In genomic region chr5:142911170-142911569, GRCh38 we compare ENCODE assay signal across 31 cellular contexts.
DNase-seq lines count a peak whose midpoint lies in the region; ATAC-seq, FAIRE-seq and TF ChIP-seq lines count a peak whose summit lies in the region.
"Had no signal": no experiment of that assay in that cellular context is flagged by ENCODE, and none has a peak within 500 bp of the region (broad histone marks: within the 10 kb centered on the region; RNA-seq: fewer than 3 reads in every experiment).

No MANE protein-coding gene starts in this region.

- H3K9me3 Mint-ChIP-seq in CD4-positive, alpha-beta memory T cell: peaks cover 0 to 2% (median 0%) of the 10 kb centered on the region in 8 donors
- H3K9me3 Mint-ChIP-seq in progenitor cell of endocrine pancreas (ENCODE audit: low read depth): no peaks in the 10 kb centered on the region
- H3K9me3 Mint-ChIP-seq: CD4-positive, alpha-beta T cell had no signal

- no TSS peak for BruUV-seq in HepG2 (replicated peaks; lab: Mats Ljungman, UMichigan)

- H3K4me3 Mint-ChIP-seq in CD4-positive, alpha-beta memory T cell: no peak overlapping the region
- no peak overlapping the region for H3K4me3 Mint-ChIP-seq in T-helper 17 cell
- H3K4me3 Mint-ChIP-seq in progenitor cell of endocrine pancreas (ENCODE audit: low read depth): no peak overlapping the region
- H3K4me3 Mint-ChIP-seq: CD4-positive, alpha-beta T cell had no signal

- TF ChIP-seq RAD21 in HepG2 (CRISPR knock-in tag; IDR thresholded peaks at IDR 0.05): no peak

- no peak overlapping the region for H3K9ac ChIP-seq in HepG2 (ENCODE audit: insufficient read depth, low read depth, low read length)
- H3K9ac ChIP-seq: BLaER1 treated with 17β-estradiol and CSF1 and Interleukin-3, amounts not matched to agents 10 nM and 100 nM; GM23248 had no signal

- H3K27me3 ChIP-seq in CD4-positive, alpha-beta memory T cell (ENCODE audit: insufficient read depth, low read length): no peaks in the 10 kb centered on the region
- H3K27me3 ChIP-seq in HepG2 (ENCODE audit: control insufficient read depth in 1 of 2, insufficient read depth in 2 of 2, low read length in 2 of 2) (no peaks in the 10 kb centered on the region), osteoblast (ENCODE audit: insufficient read depth, low read length) (no peaks in the 10 kb centered on the region)
- H3K27me3 ChIP-seq: BLaER1 treated with 17β-estradiol and CSF1 and Interleukin-3, amounts not matched to agents 10 nM and 100 nM had no signal

- no peak for DNase-seq in CD4-positive, alpha-beta memory T cell
- DNase-seq in T-helper 17 cell (no peak), HepG2 (ENCODE audit: low spot score) (no peak), progenitor cell of endocrine pancreas (ENCODE audit: low spot score, unreplicated experiment) (no peak), osteoblast (ENCODE audit: insufficient read length, low spot score, missing footprints) (no peak), inferior parietal cortex (ENCODE audit: extremely low spot score) (no peak)
- DNase-seq: AML-193; Caco-2; CD4-positive, alpha-beta T cell; DMS 273 treated with DMSO at 0.1 percent for 48 hours; DMS79; EL; GDM1; GM23248; H7; IMR-90; KG1; MM.1S; NCI-H1048; NCI-H1417; NCI-H1694; NCI-H2029 treated with DMSO at 0.1 percent for 48 hours; NCI-H446 treated with DMSO at 0.1 percent for 48 hours; NCI-H526; NCI-H82; NK-92 treated with Interleukin-12 subunit alpha and Interleukin-12 subunit beta, amount 100 ng/mL, for 24 hours; PC-3 had no signal

- POLR2A ChIA-PET in CD4-positive, alpha-beta memory T cell (lab: Charles Lee; ENCODE audit: partially characterized antibody): no interaction called here
- POLR2A ChIA-PET in HepG2 (lab: Yijun Ruan, JAX): no interaction called here

- no peaks in the 10 kb centered on the region for H3K27me3 Mint-ChIP-seq in CD4-positive, alpha-beta memory T cell
- no peaks in the 10 kb centered on the region for H3K27me3 Mint-ChIP-seq in T-helper 17 cell
- no peaks in the 10 kb centered on the region for H3K27me3 Mint-ChIP-seq in progenitor cell of endocrine pancreas
- H3K27me3 Mint-ChIP-seq: CD4-positive, alpha-beta T cell had no signal

- no peak for TF ChIP-seq POLR2A in HepG2 (IDR thresholded peaks at IDR 0.05; ENCODE audit: insufficient read depth in 1 of 2, low read depth in 2 of 2, low read length in 2 of 2)

- ATAC-seq in T-helper 17 cell (no peak), HepG2 (peak; percentile 71), HG02840 (IDR thresholded peaks at IDR 0.05; ENCODE audit: low FRiP score, unreplicated experiment) (no peak)
- ATAC-seq: GM12878, PC-3 had no signal

- no peaks in the 10 kb centered on the region for H3K36me3 ChIP-seq in CD4-positive, alpha-beta memory T cell (ENCODE audit: insufficient read depth, low read length)
- H3K36me3 ChIP-seq in HepG2 (replicated peaks in 1 of 2; ENCODE audit: control insufficient read depth in 1 of 2, insufficient read depth in 2 of 2, low read length in 2 of 2) (peaks cover 0 to 61% of the 10 kb centered on the region in 2 experiments; a peak in 4 of 5 replicates), osteoblast (ENCODE audit: insufficient read depth, low read length) (no peaks in the 10 kb centered on the region)

- H3K36me3 Mint-ChIP-seq in CD4-positive, alpha-beta memory T cell: peaks cover 58 to 59% of the 10 kb centered on the region in 2 donors
- peaks cover 14% of the 10 kb centered on the region for H3K36me3 Mint-ChIP-seq in T-helper 17 cell (ENCODE audit: low read depth)
- H3K36me3 Mint-ChIP-seq in progenitor cell of endocrine pancreas (ENCODE audit: insufficient read depth): peaks cover 12% of the 10 kb centered on the region

- TF ChIP-seq CTCF in HepG2 (CRISPR knock-in tag; IDR thresholded peaks at IDR 0.05) (no peak), progenitor cell of endocrine pancreas (IDR thresholded peaks at IDR 0.05; ENCODE audit: unreplicated experiment) (no peak), osteoblast (IDR thresholded peaks at IDR 0.05; ENCODE audit: extremely low read depth, low read depth, low read length) (no peak)

- no peaks in the 10 kb centered on the region for H3K9me3 ChIP-seq in CD4-positive, alpha-beta memory T cell (ENCODE audit: control insufficient read depth in 1 of 2, low read length in 2 of 2)
- H3K9me3 ChIP-seq in T-helper 17 cell (ENCODE audit: control insufficient read depth, low read length, poor library complexity, severe bottlenecking) (no peaks in the 10 kb centered on the region), HepG2 (ENCODE audit: low read length) (no peaks in the 10 kb centered on the region), osteoblast (ENCODE audit: low read depth, low read length) (no peaks in the 10 kb centered on the region)
- H3K9me3 ChIP-seq: BLaER1 treated with 17β-estradiol and CSF1 and Interleukin-3, amounts not matched to agents 10 nM and 100 nM; Caco-2 had no signal

- no peak overlapping the region for H2AFZ ChIP-seq in HepG2 (ENCODE audit: low read length)
- no peak overlapping the region for H2AFZ ChIP-seq in osteoblast (ENCODE audit: low read length)
- H2AFZ ChIP-seq: GM23248 had no signal

- H3K79me2 ChIP-seq in HepG2 (ENCODE audit: insufficient read depth, low read length) (no peaks in the 10 kb centered on the region), osteoblast (ENCODE audit: insufficient read depth, low read length) (no peaks in the 10 kb centered on the region)

- TF ChIP-seq EP300 in HepG2 (IDR thresholded peaks at IDR 0.05; ENCODE audit: low read depth in 2 of 2, low read length in 2 of 2) (no peak), HepG2 (CRISPR knock-in tag; IDR thresholded peaks at IDR 0.05; ENCODE audit: borderline replicate concordance) (no peak)

- no peaks in the 10 kb centered on the region for H3K4me1 ChIP-seq in CD4-positive, alpha-beta memory T cell (ENCODE audit: insufficient read depth, low read length)
- peaks cover 22% of the 10 kb centered on the region for H3K4me1 ChIP-seq in HepG2 (ENCODE audit: insufficient read depth, low read length)
- H3K4me1 ChIP-seq in osteoblast (ENCODE audit: insufficient read depth, low read length): peaks cover 8% of the 10 kb centered on the region
- H3K4me1 ChIP-seq: Caco-2 had no signal

- H3K4me2 ChIP-seq in HepG2 (ENCODE audit: low read depth, low read length) (peak overlapping the region; percentile 33; the same call in 1 of the 2 replicates), osteoblast (ENCODE audit: insufficient read depth, low read length) (no peak overlapping the region)
- H3K4me2 ChIP-seq: BLaER1 treated with 17β-estradiol and CSF1 and Interleukin-3, amounts not matched to agents 10 nM and 100 nM had no signal

- WGBS in HepG2 (ENCODE audit: low lambda C conversion rate): 79% methylated on average over 3 of the region's 3 CpGs

- CTCF ChIA-PET in CD4-positive, alpha-beta memory T cell (lab: Charles Lee; ENCODE audit: partially characterized antibody): no interaction called here
- CTCF ChIA-PET in HepG2 (lab: Yijun Ruan, JAX; ENCODE audit: low intra/inter-chr PET ratio, low total read pairs): no interaction called here

- no peak overlapping the region for H3K4me3 ChIP-seq in CD4-positive, alpha-beta memory T cell (ENCODE audit: low read length in 2 of 2)
- H3K4me3 ChIP-seq in HepG2 (replicated peaks in 1 of 3; ENCODE audit: insufficient read depth in 1 of 3, low read depth in 2 of 3, low read length in 3 of 3): no peak overlapping the region
- no peak overlapping the region for H3K4me3 ChIP-seq in osteoblast (ENCODE audit: insufficient read depth, low read length)
- H3K4me3 ChIP-seq: BLaER1 treated with 17β-estradiol and CSF1 and Interleukin-3, amounts not matched to agents 10 nM and 100 nM; GM12878; GM23248 had no signal

- no peaks in the 10 kb centered on the region for H3K4me1 Mint-ChIP-seq in CD4-positive, alpha-beta memory T cell
- H3K4me1 Mint-ChIP-seq in T-helper 17 cell: no peaks in the 10 kb centered on the region
- H3K4me1 Mint-ChIP-seq in progenitor cell of endocrine pancreas (ENCODE audit: low read depth): peaks cover 40% of the 10 kb centered on the region

- intact Hi-C loops in CD4-positive, alpha-beta memory T cell (cut with micrococcal nuclease): no loop called here
- intact Hi-C loops in HepG2 (cut with micrococcal nuclease; ENCODE audit: unreplicated experiment): no loop called here

- in situ Hi-C loops in HepG2 (cut with HindIII; ENCODE audit: extremely low pct_ligation_motif_present, low pct_unique_long_range_greater_than_20kb): no loop called here

- no peaks in the 10 kb centered on the region for H4K20me1 ChIP-seq in HepG2 (ENCODE audit: insufficient read depth, low read length)
- no peaks in the 10 kb centered on the region for H4K20me1 ChIP-seq in osteoblast (ENCODE audit: insufficient read depth, low read length)

- no peak overlapping the region for H3K27ac ChIP-seq in CD4-positive, alpha-beta memory T cell (ENCODE audit: low read depth, low read length)
- H3K27ac ChIP-seq in HepG2 (ENCODE audit: extremely low read length, insufficient read depth, low read length) (no peak overlapping the region), osteoblast (ENCODE audit: low read depth, low read length) (no peak overlapping the region)
- H3K27ac ChIP-seq: BLaER1 treated with 17β-estradiol and CSF1 and Interleukin-3, amounts not matched to agents 10 nM and 100 nM; GM23248 had no signal

- H3K27ac Mint-ChIP-seq in CD4-positive, alpha-beta memory T cell: peak overlapping the region in 5 of 7 donors; percentile 13 to 82 (median 27)
- peak overlapping the region; percentile 49 for H3K27ac Mint-ChIP-seq in T-helper 17 cell
- H3K27ac Mint-ChIP-seq in progenitor cell of endocrine pancreas: peak overlapping the region; percentile 77
- H3K27ac Mint-ChIP-seq: CD4-positive, alpha-beta T cell had no signal

- FAIRE-seq in HepG2 (lab: Jason Lieb, UNC): peak; percentile 18
- FAIRE-seq: A204.1, GM12878 had no signal

TF ChIP-seq in HepG2, 621 proteins besides CTCF, POLR2A, EP300 and RAD21:
- TF ChIP-seq HNF4A (CRISPR knock-in tag; IDR thresholded peaks at IDR 0.05): peak; percentile 58
- TF ChIP-seq ZNF431 (CRISPR knock-in tag; IDR thresholded peaks at IDR 0.05; ENCODE audit: borderline replicate concordance, low read depth): no peak
- TF ChIP-seq ARHGAP35 (CRISPR knock-in tag; IDR thresholded peaks at IDR 0.05; ENCODE audit: borderline replicate concordance): no peak
- no peak for TF ChIP-seq SSRP1 (CRISPR knock-in tag; IDR thresholded peaks at IDR 0.05)
- peak; percentile 93 for TF ChIP-seq ZNF549 (CRISPR knock-in tag; IDR thresholded peaks at IDR 0.05)
- no peak for TF ChIP-seq SIN3A (IDR thresholded peaks at IDR 0.05; ENCODE audit: borderline replicate concordance, low read depth, low read length)
- no peak for TF ChIP-seq NFIB (CRISPR knock-in tag; IDR thresholded peaks at IDR 0.05; ENCODE audit: borderline replicate concordance)

Comparison
In these comparisons a context has a peak if more than half of its experiments do, and no peak if none do; other contexts are left out.
1. H3K27ac Mint-ChIP-seq: peak in every context shown above with its lines; median percentile 77 in progenitor cell of endocrine pancreas; 49 in T-helper 17 cell; 27 in CD4-positive, alpha-beta memory T cell.